In the genomic region with DNA sequence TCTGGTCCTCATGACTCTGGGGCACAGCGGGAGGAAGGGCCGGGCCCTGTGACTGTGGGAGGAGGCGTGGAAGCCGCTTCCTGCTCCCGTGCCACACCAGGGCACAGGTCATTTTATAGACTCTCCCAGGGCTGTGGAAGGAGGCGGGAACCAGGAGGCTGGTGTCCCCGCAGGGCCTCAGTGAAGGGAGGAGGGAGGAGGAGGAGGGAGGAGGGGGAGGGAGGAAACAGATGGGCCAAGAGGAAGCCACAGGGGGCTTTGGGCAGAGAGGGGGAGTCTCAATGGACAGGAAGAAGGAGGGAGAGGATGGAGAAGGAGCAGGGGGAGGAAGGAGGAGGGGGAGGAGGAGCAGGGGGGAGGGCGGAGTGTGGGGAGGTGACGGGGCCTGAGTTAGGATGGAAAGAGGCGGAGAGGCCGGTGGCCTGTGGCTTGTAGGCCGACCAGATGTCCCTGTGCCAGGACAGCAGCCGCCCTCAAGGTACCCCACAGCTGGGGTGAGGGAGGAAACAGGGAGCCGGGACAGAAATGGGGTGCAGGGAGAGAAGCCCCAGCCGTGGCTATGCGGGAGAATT, we compare ENCODE assay signal across 9 cellular contexts. TPM values are rescaled to one million over a fixed set of nuclear protein-coding genes. Genes with fewer than 3 reads are reported as not detected.
A peak's percentile ranks its signal among the peaks of the same experiment; 100 is the strongest.
DNase-seq lines count a peak whose midpoint lies in the region; ATAC-seq and TF ChIP-seq lines count a peak whose summit lies in the region.
"Had no signal": no experiment of that assay in that cellular context is flagged by ENCODE, and none has a peak within 500 bp of the region (broad histone marks: within the 10 kb centered on the region; RNA-seq: fewer than 3 reads in every experiment).

No MANE protein-coding gene starts in this region.

- no peak for TF ChIP-seq POLR2A in tibial nerve (IDR thresholded peaks at IDR 0.05)

- no peaks in the 10 kb centered on the region for H3K36me3 Mint-ChIP-seq in activated T-cell treated with anti-CD3 and anti-CD28 coated beads, Interleukin-2, amount 50 U/mL, for 4 hours (ENCODE audit: insufficient read depth)

- no peaks in the 10 kb centered on the region for H3K9me3 ChIP-seq in lower lobe of right lung
- no peaks in the 10 kb centered on the region for H3K9me3 ChIP-seq in tibial artery
- H3K9me3 ChIP-seq in tibial nerve: no peaks in the 10 kb centered on the region

- no peak for TF ChIP-seq EP300 in tibial nerve (IDR thresholded peaks at IDR 0.05)

- H3K27me3 Mint-ChIP-seq in activated T-cell treated with anti-CD3 and anti-CD28 coated beads, Interleukin-2, amount 50 U/mL, for 4 hours (ENCODE audit: low read depth): no peaks in the 10 kb centered on the region

- no peaks in the 10 kb centered on the region for H3K9me3 Mint-ChIP-seq in activated T-cell treated with anti-CD3 and anti-CD28 coated beads, Interleukin-2, amount 50 U/mL, for 4 hours

- H3K27me3 ChIP-seq in lower lobe of right lung (ENCODE audit: low read depth): no peaks in the 10 kb centered on the region
- H3K27me3 ChIP-seq in tibial artery: peaks cover 0 to 16% of the 10 kb centered on the region in 2 donors
- peaks cover 0 to 20% of the 10 kb centered on the region in 2 donors for H3K27me3 ChIP-seq in tibial nerve

- H3K27ac ChIP-seq in lower lobe of right lung: peak overlapping the region; percentile 67
- no peak overlapping the region for H3K27ac ChIP-seq in tibial artery
- H3K27ac ChIP-seq in tibial nerve: peak overlapping the region in 1 of 4 donors; percentile 65

- TF ChIP-seq CTCF in lower lobe of right lung (IDR thresholded peaks at IDR 0.05): no peak
- TF ChIP-seq CTCF in tibial artery (IDR thresholded peaks at IDR 0.05): no peak
- no peak for TF ChIP-seq CTCF in tibial nerve (IDR thresholded peaks at IDR 0.05)

- peak overlapping the region; percentile 67 for H3K4me3 Mint-ChIP-seq in activated T-cell treated with anti-CD3 and anti-CD28 coated beads, Interleukin-2, amount 50 U/mL, for 4 hours

- no peak for ATAC-seq in activated T-cell treated with anti-CD3 and anti-CD28 coated beads, Interleukin-2, amount 50 U/mL, for 4 hours
- peak; percentile 44 to 78 for ATAC-seq in lower lobe of right lung

- intact Hi-C loops in lower lobe of right lung (cut with DNase I) (no loop called here), tibial artery (cut with DNase I; ENCODE audit: low total_unique reads) (no loop called here)

- no peak for DNase-seq in activated T-cell treated with anti-CD3 and anti-CD28 coated beads, Interleukin-2, amount 50 U/mL, for 4 hours
- DNase-seq in activated T-cell treated with anti-CD3 and anti-CD28 coated beads for 4 hours (no peak), dermis blood vessel endothelial cell (peak; percentile 32), lower lobe of right lung (peak; percentile 83), tibial artery (peak in 1 of 2 donors; percentile 43), C1 segment of cervical spinal cord (lab: John Stamatoyannopoulos, UW) (no peak), GDM1 (lab: John Stamatoyannopoulos, UW) (no peak), tibial nerve (ENCODE audit: low spot score in 2 of 2) (no peak)
- DNase-seq: NCI-H1105 had no signal

- peaks cover 7% of the 10 kb centered on the region for H3K4me1 Mint-ChIP-seq in activated T-cell treated with anti-CD3 and anti-CD28 coated beads, Interleukin-2, amount 50 U/mL, for 4 hours (ENCODE audit: low read depth)

- 52 to 64% methylated on average over 16 of the region's 16 CpGs for WGBS in tibial nerve, 2 donors

- H3K4me1 ChIP-seq in lower lobe of right lung: peaks cover 18% of the 10 kb centered on the region
- H3K4me1 ChIP-seq in tibial artery: peaks cover 0 to 18% (median 16%) of the 10 kb centered on the region in 4 donors
- H3K4me1 ChIP-seq in tibial nerve: peaks cover 0 to 21% (median 14%) of the 10 kb centered on the region in 4 donors

- peak overlapping the region; percentile 79 for H3K4me3 ChIP-seq in lower lobe of right lung
- H3K4me3 ChIP-seq in tibial artery: peak overlapping the region; percentile 42 to 56
- H3K4me3 ChIP-seq in tibial nerve: peak overlapping the region in 1 of 4 donors; percentile 56

- no peaks in the 10 kb centered on the region for H3K36me3 ChIP-seq in lower lobe of right lung
- no peaks in the 10 kb centered on the region for H3K36me3 ChIP-seq in tibial artery
- no peaks in the 10 kb centered on the region for H3K36me3 ChIP-seq in tibial nerve

RNA-seq across cellular contexts. Expression of a gene that starts 6.2 kb away (rescaled TPM):
- 10 to 100 TPM; 23.6 to 57.6 (median 24.1) TPM for total RNA-seq in activated T-cell treated with anti-CD3 and anti-CD28 coated beads, Interleukin-2, amount 50 U/mL, for 4 hours
- total RNA-seq in dermis blood vessel endothelial cell (5.1 and 15.0 TPM in 2 replicates), lower lobe of right lung (23.7 TPM), tibial nerve (10 to 100 TPM in 2 of 4 donors, 1 to 10 TPM in 2; 5.7 to 18.8 (median 9.2) TPM)

RNA-seq across cellular contexts. Expression of a gene that starts 43.6 kb away (rescaled TPM):
- total RNA-seq in activated T-cell treated with anti-CD3 and anti-CD28 coated beads, Interleukin-2, amount 50 U/mL, for 4 hours: 100 to 1,000 TPM; 123 to 142 (median 134) TPM
- total RNA-seq in dermis blood vessel endothelial cell (31.7 and 49.9 TPM in 2 replicates), lower lobe of right lung (47.1 TPM), tibial nerve (10 to 100 TPM; 39.3 to 84.1 (median 56.3) TPM)

Comparison
In these comparisons a context has a peak if more than half of its experiments do, and no peak if none do; other contexts are left out.
1. ATAC-seq: peak in lower lobe of right lung (2 of 2); none in activated T-cell treated with anti-CD3 and anti-CD28 coated beads, Interleukin-2, amount 50 U/mL, for 4 hours (0 of 2).
2. DNase-seq: peak in dermis blood vessel endothelial cell (single experiment) and lower lobe of right lung (single experiment); none in activated T-cell treated with anti-CD3 and anti-CD28 coated beads, Interleukin-2, amount 50 U/mL, for 4 hours (single experiment), activated T-cell treated with anti-CD3 and anti-CD28 coated beads for 4 hours (single experiment), C1 segment of cervical spinal cord (0 of 14), GDM1 (single experiment) and tibial nerve (0 of 2).